1 cellular context compared by ENCODE assay signal in genomic region chr1:51675177-51675780, GRCh38.
A peak's percentile ranks its signal among the peaks of the same experiment; 100 is the strongest.
TF ChIP-seq lines count a peak whose summit lies in the region.

No MANE protein-coding gene starts in this region.

TF ChIP-seq in HEK293, 187 proteins besides CTCF, POLR2A, EP300 and RAD21 (continued from another document and continues in another):
- TF ChIP-seq PRDM2 (tag by site-specific recombination; IDR thresholded peaks at IDR 0.05; ENCODE audit: borderline replicate concordance), result no peak
- TF ChIP-seq ZNF473 (tag by site-specific recombination; IDR thresholded peaks at IDR 0.05), result no peak
- TF ChIP-seq, protein P1, sequence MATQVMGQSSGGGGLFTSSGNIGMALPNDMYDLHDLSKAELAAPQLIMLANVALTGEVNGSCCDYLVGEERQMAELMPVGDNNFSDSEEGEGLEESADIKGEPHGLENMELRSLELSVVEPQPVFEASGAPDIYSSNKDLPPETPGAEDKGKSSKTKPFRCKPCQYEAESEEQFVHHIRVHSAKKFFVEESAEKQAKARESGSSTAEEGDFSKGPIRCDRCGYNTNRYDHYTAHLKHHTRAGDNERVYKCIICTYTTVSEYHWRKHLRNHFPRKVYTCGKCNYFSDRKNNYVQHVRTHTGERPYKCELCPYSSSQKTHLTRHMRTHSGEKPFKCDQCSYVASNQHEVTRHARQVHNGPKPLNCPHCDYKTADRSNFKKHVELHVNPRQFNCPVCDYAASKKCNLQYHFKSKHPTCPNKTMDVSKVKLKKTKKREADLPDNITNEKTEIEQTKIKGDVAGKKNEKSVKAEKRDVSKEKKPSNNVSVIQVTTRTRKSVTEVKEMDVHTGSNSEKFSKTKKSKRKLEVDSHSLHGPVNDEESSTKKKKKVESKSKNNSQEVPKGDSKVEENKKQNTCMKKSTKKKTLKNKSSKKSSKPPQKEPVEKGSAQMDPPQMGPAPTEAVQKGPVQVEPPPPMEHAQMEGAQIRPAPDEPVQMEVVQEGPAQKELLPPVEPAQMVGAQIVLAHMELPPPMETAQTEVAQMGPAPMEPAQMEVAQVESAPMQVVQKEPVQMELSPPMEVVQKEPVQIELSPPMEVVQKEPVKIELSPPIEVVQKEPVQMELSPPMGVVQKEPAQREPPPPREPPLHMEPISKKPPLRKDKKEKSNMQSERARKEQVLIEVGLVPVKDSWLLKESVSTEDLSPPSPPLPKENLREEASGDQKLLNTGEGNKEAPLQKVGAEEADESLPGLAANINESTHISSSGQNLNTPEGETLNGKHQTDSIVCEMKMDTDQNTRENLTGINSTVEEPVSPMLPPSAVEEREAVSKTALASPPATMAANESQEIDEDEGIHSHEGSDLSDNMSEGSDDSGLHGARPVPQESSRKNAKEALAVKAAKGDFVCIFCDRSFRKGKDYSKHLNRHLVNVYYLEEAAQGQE (tag by site-specific recombination; IDR thresholded peaks at IDR 0.05), result peak; percentile 51; the same call in 1 of the 2 replicates
- TF ChIP-seq, protein P2, sequence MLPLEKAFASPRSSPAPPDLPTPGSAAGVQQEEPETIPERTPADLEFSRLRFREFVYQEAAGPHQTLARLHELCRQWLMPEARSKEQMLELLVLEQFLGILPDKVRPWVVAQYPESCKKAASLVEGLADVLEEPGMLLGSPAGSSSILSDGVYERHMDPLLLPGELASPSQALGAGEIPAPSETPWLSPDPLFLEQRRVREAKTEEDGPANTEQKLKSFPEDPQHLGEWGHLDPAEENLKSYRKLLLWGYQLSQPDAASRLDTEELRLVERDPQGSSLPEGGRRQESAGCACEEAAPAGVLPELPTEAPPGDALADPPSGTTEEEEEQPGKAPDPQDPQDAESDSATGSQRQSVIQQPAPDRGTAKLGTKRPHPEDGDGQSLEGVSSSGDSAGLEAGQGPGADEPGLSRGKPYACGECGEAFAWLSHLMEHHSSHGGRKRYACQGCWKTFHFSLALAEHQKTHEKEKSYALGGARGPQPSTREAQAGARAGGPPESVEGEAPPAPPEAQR (tag by site-specific recombination; IDR thresholded peaks at IDR 0.05), result no peak
- TF ChIP-seq KLF7 (tag by site-specific recombination; IDR thresholded peaks at IDR 0.05; ENCODE audit: borderline replicate concordance), result no peak
- no peak for TF ChIP-seq ZNF624 (tag by site-specific recombination; IDR thresholded peaks at IDR 0.05)
- TF ChIP-seq HOXD13 (CRISPR knock-in tag; IDR thresholded peaks at IDR 0.05; ENCODE audit: borderline replicate concordance), result no peak
- TF ChIP-seq, protein P3, sequence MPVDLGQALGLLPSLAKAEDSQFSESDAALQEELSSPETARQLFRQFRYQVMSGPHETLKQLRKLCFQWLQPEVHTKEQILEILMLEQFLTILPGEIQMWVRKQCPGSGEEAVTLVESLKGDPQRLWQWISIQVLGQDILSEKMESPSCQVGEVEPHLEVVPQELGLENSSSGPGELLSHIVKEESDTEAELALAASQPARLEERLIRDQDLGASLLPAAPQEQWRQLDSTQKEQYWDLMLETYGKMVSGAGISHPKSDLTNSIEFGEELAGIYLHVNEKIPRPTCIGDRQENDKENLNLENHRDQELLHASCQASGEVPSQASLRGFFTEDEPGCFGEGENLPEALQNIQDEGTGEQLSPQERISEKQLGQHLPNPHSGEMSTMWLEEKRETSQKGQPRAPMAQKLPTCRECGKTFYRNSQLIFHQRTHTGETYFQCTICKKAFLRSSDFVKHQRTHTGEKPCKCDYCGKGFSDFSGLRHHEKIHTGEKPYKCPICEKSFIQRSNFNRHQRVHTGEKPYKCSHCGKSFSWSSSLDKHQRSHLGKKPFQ (tag by site-specific recombination; IDR thresholded peaks at IDR 0.05), result no peak
- TF ChIP-seq SP7 (tag by site-specific recombination; IDR thresholded peaks at IDR 0.05), result no peak
- TF ChIP-seq, protein P4, sequence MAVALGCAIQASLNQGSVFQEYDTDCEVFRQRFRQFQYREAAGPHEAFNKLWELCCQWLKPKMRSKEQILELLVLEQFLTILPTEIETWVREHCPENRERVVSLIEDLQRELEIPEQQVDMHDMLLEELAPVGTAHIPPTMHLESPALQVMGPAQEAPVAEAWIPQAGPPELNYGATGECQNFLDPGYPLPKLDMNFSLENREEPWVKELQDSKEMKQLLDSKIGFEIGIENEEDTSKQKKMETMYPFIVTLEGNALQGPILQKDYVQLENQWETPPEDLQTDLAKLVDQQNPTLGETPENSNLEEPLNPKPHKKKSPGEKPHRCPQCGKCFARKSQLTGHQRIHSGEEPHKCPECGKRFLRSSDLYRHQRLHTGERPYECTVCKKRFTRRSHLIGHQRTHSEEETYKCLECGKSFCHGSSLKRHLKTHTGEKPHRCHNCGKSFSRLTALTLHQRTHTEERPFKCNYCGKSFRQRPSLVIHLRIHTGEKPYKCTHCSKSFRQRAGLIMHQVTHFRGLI (tag by site-specific recombination; IDR thresholded peaks at IDR 0.05), result no peak
- peak; percentile 58; the same call in 1 of the 2 replicates for TF ChIP-seq ZXDB (tag by site-specific recombination; IDR thresholded peaks at IDR 0.05)
- no peak for TF ChIP-seq ZNF423 (tag by site-specific recombination; IDR thresholded peaks at IDR 0.05)
- no peak for TF ChIP-seq SP3 (tag by site-specific recombination; IDR thresholded peaks at IDR 0.05)
- no peak for TF ChIP-seq ZNF16 (tag by site-specific recombination; IDR thresholded peaks at IDR 0.05; ENCODE audit: low read depth)
- no peak for TF ChIP-seq YY2 (tag by site-specific recombination; IDR thresholded peaks at IDR 0.05)
- TF ChIP-seq, protein P5, sequence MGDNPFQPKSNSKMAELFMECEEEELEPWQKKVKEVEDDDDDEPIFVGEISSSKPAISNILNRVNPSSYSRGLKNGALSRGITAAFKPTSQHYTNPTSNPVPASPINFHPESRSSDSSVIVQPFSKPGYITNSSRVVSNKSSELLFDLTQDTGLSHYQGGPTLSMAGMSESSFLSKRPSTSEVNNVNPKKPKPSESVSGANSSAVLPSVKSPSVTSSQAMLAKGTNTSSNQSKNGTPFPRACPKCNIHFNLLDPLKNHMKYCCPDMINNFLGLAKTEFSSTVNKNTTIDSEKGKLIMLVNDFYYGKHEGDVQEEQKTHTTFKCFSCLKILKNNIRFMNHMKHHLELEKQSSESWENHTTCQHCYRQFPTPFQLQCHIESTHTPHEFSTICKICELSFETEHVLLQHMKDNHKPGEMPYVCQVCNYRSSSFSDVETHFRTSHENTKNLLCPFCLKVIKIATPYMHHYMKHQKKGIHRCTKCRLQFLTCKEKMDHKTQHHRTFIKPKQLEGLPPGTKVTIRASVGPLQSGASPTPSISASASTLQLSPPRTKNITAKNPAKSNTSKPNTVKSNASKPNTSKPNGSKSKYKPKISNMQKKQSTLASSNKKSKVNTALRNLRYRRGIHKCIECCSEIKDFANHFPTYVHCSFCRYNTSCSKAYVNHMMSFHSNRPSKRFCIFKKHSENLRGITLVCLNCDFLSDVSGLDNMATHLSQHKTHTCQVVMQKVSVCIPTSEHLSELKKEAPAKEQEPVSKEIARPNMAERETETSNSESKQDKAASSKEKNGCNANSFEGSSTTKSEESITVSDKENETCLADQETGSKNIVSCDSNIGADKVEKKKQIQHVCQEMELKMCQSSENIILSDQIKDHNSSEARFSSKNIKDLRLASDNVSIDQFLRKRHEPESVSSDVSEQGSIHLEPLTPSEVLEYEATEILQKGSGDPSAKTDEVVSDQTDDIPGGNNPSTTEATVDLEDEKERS (tag by site-specific recombination; IDR thresholded peaks at IDR 0.05), result no peak
- no peak for TF ChIP-seq ZNF561 (tag by site-specific recombination; IDR thresholded peaks at IDR 0.05; ENCODE audit: borderline replicate concordance)
- no peak for TF ChIP-seq ZBTB44 (tag by site-specific recombination; IDR thresholded peaks at IDR 0.05)
- TF ChIP-seq OVOL3 (tag by site-specific recombination; IDR thresholded peaks at IDR 0.05), result no peak
- no peak for TF ChIP-seq KLF10 (tag by site-specific recombination; IDR thresholded peaks at IDR 0.05)
- peak; percentile 72 for TF ChIP-seq ZNF664 (tag by site-specific recombination; IDR thresholded peaks at IDR 0.05)
- no peak for TF ChIP-seq ZNF692 (tag by site-specific recombination; IDR thresholded peaks at IDR 0.05)
- peak; percentile 39; the same call in 1 of the 2 replicates for TF ChIP-seq ZNF354C (tag by site-specific recombination; IDR thresholded peaks at IDR 0.05; ENCODE audit: borderline replicate concordance, low read depth)
- TF ChIP-seq ZNF501 (tag by site-specific recombination; IDR thresholded peaks at IDR 0.05), result no peak
- TF ChIP-seq, protein P6, sequence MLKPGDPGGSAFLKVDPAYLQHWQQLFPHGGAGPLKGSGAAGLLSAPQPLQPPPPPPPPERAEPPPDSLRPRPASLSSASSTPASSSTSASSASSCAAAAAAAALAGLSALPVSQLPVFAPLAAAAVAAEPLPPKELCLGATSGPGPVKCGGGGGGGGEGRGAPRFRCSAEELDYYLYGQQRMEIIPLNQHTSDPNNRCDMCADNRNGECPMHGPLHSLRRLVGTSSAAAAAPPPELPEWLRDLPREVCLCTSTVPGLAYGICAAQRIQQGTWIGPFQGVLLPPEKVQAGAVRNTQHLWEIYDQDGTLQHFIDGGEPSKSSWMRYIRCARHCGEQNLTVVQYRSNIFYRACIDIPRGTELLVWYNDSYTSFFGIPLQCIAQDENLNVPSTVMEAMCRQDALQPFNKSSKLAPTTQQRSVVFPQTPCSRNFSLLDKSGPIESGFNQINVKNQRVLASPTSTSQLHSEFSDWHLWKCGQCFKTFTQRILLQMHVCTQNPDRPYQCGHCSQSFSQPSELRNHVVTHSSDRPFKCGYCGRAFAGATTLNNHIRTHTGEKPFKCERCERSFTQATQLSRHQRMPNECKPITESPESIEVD (tag by site-specific recombination; IDR thresholded peaks at IDR 0.05), result no peak
- TF ChIP-seq ZNF777 (tag by site-specific recombination; IDR thresholded peaks at IDR 0.05; ENCODE audit: borderline replicate concordance), result no peak
- 0 out of 2 replicates have a peak, but pooled peaks have one; percentile 27 for TF ChIP-seq ZSCAN23 (tag by site-specific recombination; IDR thresholded peaks at IDR 0.05)
- no peak; the same call in 1 of the 2 replicates for TF ChIP-seq GLI2 (tag by site-specific recombination; IDR thresholded peaks at IDR 0.05; ENCODE audit: borderline replicate concordance, low read depth)
- TF ChIP-seq ZFHX2 (tag by site-specific recombination; conservative IDR thresholded peaks at IDR 0.05), result no peak
- TF ChIP-seq ZNF76 (tag by site-specific recombination; IDR thresholded peaks at IDR 0.05; ENCODE audit: borderline replicate concordance, low read depth), result no peak
- peak; percentile 51; the same call in 1 of the 2 replicates for TF ChIP-seq ZNF629 (tag by site-specific recombination; IDR thresholded peaks at IDR 0.05)
- TF ChIP-seq ZNF560 (tag by site-specific recombination; IDR thresholded peaks at IDR 0.05; ENCODE audit: borderline replicate concordance), result peak; percentile 67; the same call in 1 of the 2 replicates
- TF ChIP-seq SETDB1 (IDR thresholded peaks at IDR 0.05; ENCODE audit: insufficient read length, low read length), result no peak
- no peak for TF ChIP-seq ZSCAN16 (tag by site-specific recombination; IDR thresholded peaks at IDR 0.05)
- TF ChIP-seq GLIS1 (tag by site-specific recombination; IDR thresholded peaks at IDR 0.05), result no peak
